18 cellular contexts compared by ENCODE assay signal in the genomic region with DNA sequence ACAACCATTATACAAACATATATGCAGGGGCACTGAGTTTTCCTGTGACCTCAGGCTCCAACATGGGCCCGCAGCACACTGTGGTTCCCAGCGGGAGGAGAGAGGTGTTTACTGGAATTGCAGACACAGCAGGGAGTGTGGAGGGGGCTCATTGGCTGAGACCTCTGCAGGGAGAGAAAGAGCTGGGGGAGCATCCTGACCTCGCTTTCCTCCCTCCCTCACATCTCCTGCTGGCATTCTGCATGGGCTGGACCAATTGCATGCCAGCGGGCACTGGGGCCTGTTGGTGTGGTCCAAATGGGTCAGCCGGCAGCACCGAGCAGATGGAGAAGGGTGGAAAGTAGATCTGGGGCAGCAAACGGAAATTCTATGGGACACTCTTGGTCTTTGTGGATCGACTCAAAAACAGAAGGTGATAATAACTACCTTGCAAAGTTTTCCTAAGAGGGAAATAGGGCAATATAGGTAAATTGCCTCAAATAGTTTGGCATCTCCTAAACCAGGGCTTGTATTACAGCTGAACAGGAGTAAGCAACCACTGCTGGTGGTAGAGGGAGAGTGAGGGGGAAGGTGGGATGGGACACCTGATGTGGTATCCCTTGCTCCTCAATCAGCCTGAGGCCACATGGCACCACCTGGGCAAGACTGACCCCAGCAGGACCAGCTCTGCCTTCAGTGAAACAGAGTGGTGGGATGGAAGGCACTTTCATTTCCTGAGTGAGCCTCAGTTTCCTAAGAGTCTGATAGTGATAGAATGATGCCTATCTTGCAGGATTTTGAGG.
"Had no signal": no experiment of that assay in that cellular context is flagged by ENCODE, and none has a peak within 500 bp of the region (broad histone marks: within the 10 kb centered on the region; RNA-seq: fewer than 3 reads in every experiment).

No MANE protein-coding gene starts in this region.

- H3K36me3 ChIP-seq: thoracic aorta, upper lobe of left lung, WERI-Rb-1 had no signal

- H3K9me3 ChIP-seq: thoracic aorta, upper lobe of left lung had no signal

- H3K4me1 ChIP-seq: parathyroid adenoma had no signal

- H3K4me1 Mint-ChIP-seq: memory B cell had no signal

- H3K4me3 ChIP-seq: thoracic aorta, upper lobe of left lung had no signal

- H3K9me3 Mint-ChIP-seq: activated naive CD4-positive, alpha-beta T cell treated with anti-CD3 and anti-CD28 coated beads for 36 hours; activated T-cell treated with anti-CD3 and anti-CD28 coated beads, Interleukin-2, amount 50 U/mL, for 72 hours; memory B cell; nephron had no signal

- DNase-seq: activated CD4-positive, alpha-beta T cell treated with anti-CD3 and anti-CD28 coated beads for 1 hour; activated effector memory CD4-positive, alpha-beta T cell treated with Interleukin-2 at 50 U/mL for 16 hours; activated naive CD4-positive, alpha-beta T cell treated with anti-CD3 and anti-CD28 coated beads for 36 hours; activated T-cell treated with anti-CD3 and anti-CD28 coated beads, Interleukin-2, amount 50 U/mL, for 72 hours; dermis blood vessel endothelial cell; effector CD8-positive, alpha-beta T cell; glutamatergic neuron; hippocampal formation; left colon; right cardiac atrium; stimulated activated CD4-positive, alpha-beta T cell treated with anti-CD3 and anti-CD28 coated beads, Interleukin-4, amount 100 ng/mL, for 24 hours; stimulated activated naive CD4-positive, alpha-beta T cell treated with Interleukin-2 at 50 U/mL for 16 hours; upper lobe of left lung; WERI-Rb-1 had no signal

- H3K27me3 ChIP-seq: upper lobe of left lung had no signal

- H3K27ac Mint-ChIP-seq: activated naive CD4-positive, alpha-beta T cell treated with anti-CD3 and anti-CD28 coated beads for 36 hours; activated T-cell treated with anti-CD3 and anti-CD28 coated beads, Interleukin-2, amount 50 U/mL, for 72 hours; memory B cell; nephron had no signal

- H3K4me3 Mint-ChIP-seq: activated naive CD4-positive, alpha-beta T cell treated with anti-CD3 and anti-CD28 coated beads for 36 hours; activated T-cell treated with anti-CD3 and anti-CD28 coated beads, Interleukin-2, amount 50 U/mL, for 72 hours; memory B cell; nephron had no signal

- H3K27ac ChIP-seq: parathyroid adenoma, thoracic aorta, upper lobe of left lung, WERI-Rb-1 had no signal

- H3K36me3 Mint-ChIP-seq: memory B cell had no signal
